Comparison of ENCODE assay signal across 16 cellular contexts in genomic region chr4:186146443-186146842, GRCh38. TPM values are rescaled to one million over a fixed set of nuclear protein-coding genes. Genes with fewer than 3 reads are reported as not detected.
A peak's percentile ranks its signal among the peaks of the same experiment; 100 is the strongest.
DNase-seq lines count a peak whose midpoint lies in the region; ATAC-seq, FAIRE-seq and TF ChIP-seq lines count a peak whose summit lies in the region.
"Had no signal": no experiment of that assay in that cellular context is flagged by ENCODE, and none has a peak within 500 bp of the region (broad histone marks: within the 10 kb centered on the region; RNA-seq: fewer than 3 reads in every experiment).

No MANE protein-coding gene starts in this region.

- no peaks in the 10 kb centered on the region for H3K27me3 ChIP-seq in Peyer's patch
- H3K27me3 ChIP-seq in MG63: no peaks in the 10 kb centered on the region
- H3K27me3 ChIP-seq: SJCRH30 had no signal

- no peak overlapping the region for H3K27ac ChIP-seq in Peyer's patch
- H3K27ac ChIP-seq: SJCRH30 had no signal

- peaks cover 12% of the 10 kb centered on the region for H3K36me3 Mint-ChIP-seq in brain

- no peak for DNase-seq in GM19239 (ENCODE audit: insufficient read length, low spot score)
- DNase-seq in middle frontal gyrus (ENCODE audit: extremely low spot score, low spot score): peak; percentile 18
- no peak for DNase-seq in Peyer's patch
- DNase-seq in NCI-H2171 (lab: John Stamatoyannopoulos, UW): no peak
- no peak for DNase-seq in MG63
- DNase-seq: AML-193, KBM-7, NCI-H1694 treated with DMSO at 0.1 percent for 48 hours, NCI-H2107, NCI-H226, NCI-H524, SJCRH30 had no signal

- TF ChIP-seq CTCF in brain (conservative IDR thresholded peaks at IDR 0.05) (no peak), Peyer's patch (IDR thresholded peaks at IDR 0.05) (no peak)

- no peak overlapping the region for H3K4me3 ChIP-seq in Peyer's patch
- H3K4me3 ChIP-seq in MG63: no peak overlapping the region
- H3K4me3 ChIP-seq: SJCRH30 had no signal

- H3K4me1 Mint-ChIP-seq in brain: peaks cover 27% of the 10 kb centered on the region

- H3K36me3 ChIP-seq in Peyer's patch: no peaks in the 10 kb centered on the region
- no peaks in the 10 kb centered on the region for H3K36me3 ChIP-seq in MG63
- H3K36me3 ChIP-seq: SJCRH30 had no signal

- H3K4me3 Mint-ChIP-seq in brain: peak overlapping the region in 4 of 5 experiments; percentile 45 to 92 (median 90)
- H3K4me3 Mint-ChIP-seq: T-helper 1 cell treated with Interleukin-12 subunit alpha and Interleukin-12 subunit beta and Interleukin-4 antibody, amounts not matched to agents 30 μg/mL and 1 μg/mL, for 36 hours had no signal

- peaks cover 11% of the 10 kb centered on the region for H3K27me3 Mint-ChIP-seq in brain

- FAIRE-seq in GM19239 (lab: Jason Lieb, UNC): peak; percentile 39

- peak overlapping the region in 2 of 5 experiments; percentile 84 to 96 for H3K27ac Mint-ChIP-seq in brain
- H3K27ac Mint-ChIP-seq: T-helper 1 cell treated with Interleukin-12 subunit alpha and Interleukin-12 subunit beta and Interleukin-4 antibody, amounts not matched to agents 30 μg/mL and 1 μg/mL, for 36 hours had no signal

- H3K9me3 Mint-ChIP-seq in brain: no peaks in the 10 kb centered on the region
- H3K9me3 Mint-ChIP-seq: T-helper 1 cell treated with Interleukin-12 subunit alpha and Interleukin-12 subunit beta and Interleukin-4 antibody, amounts not matched to agents 30 μg/mL and 1 μg/mL, for 36 hours had no signal

- ATAC-seq in HG03571 (IDR thresholded peaks at IDR 0.05; ENCODE audit: unreplicated experiment): no peak
- ATAC-seq: HCT116 had no signal

- TF ChIP-seq POLR2A in Peyer's patch (IDR thresholded peaks at IDR 0.05): no peak

- H3K4me1 ChIP-seq in Peyer's patch: peaks cover 0 to 6% (median 0%) of the 10 kb centered on the region in 4 donors
- H3K4me1 ChIP-seq: SJCRH30 had no signal

- H3K9me3 ChIP-seq in Peyer's patch (no peaks in the 10 kb centered on the region), MG63 (no peaks in the 10 kb centered on the region)
- H3K9me3 ChIP-seq: SJCRH30 had no signal

RNA-seq across cellular contexts. Expression of gene FAM149A, which starts 41.9 kb away (rescaled TPM):
- polyA plus RNA-seq in brain (ENCODE audit: insufficient read depth, low read depth, low replicate concordance): 8.6 TPM
- 10 to 100 TPM; 11.2 to 14.0 (median 12.6) TPM for total RNA-seq in Peyer's patch
- total RNA-seq in MG63 (2014; rRNA removed; shearing (Covaris generic); ENCODE audit: low replicate concordance): 7.3 and 12.5 TPM in 2 replicates

RNA-seq across cellular contexts. Expression of gene CYP4V2, which starts 44.9 kb away (rescaled TPM):
- 2.8 TPM for polyA plus RNA-seq in brain (ENCODE audit: insufficient read depth, low read depth, low replicate concordance)
- 100 to 1,000 TPM in 1 of 4 donors, 10 to 100 TPM in 3; 37.1 to 119 (median 94.7) TPM for total RNA-seq in Peyer's patch
- total RNA-seq in MG63 (2014; rRNA removed; shearing (Covaris generic); ENCODE audit: low replicate concordance): 15.2 and 22.0 TPM in 2 replicates
